In the genomic region with DNA sequence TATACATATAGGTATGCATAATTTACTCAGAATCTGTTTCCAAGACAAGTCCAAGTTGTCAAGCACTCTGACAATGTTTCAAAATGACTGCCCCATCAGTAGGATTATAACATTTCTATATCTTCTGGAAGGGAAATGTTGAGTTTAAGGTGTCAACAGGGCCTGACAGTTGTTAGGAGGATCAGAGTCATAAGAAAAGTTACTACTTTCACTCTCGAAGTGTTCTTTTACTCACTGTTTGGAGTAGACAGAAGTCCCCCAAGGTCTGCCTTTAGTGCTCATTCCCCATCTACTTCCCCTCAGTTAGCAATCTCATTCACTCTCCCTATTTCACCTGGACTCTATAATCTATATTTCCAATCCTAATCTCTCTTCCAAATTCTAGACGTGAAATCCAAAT, we compare ENCODE assay signal across 24 cellular contexts. TPM values are rescaled to one million over a fixed set of nuclear protein-coding genes. Genes with fewer than 3 reads are reported as not detected.
DNase-seq lines count a peak whose midpoint lies in the region; ATAC-seq, FAIRE-seq and TF ChIP-seq lines count a peak whose summit lies in the region.
"Had no signal": no experiment of that assay in that cellular context is flagged by ENCODE, and none has a peak within 500 bp of the region (broad histone marks: within the 10 kb centered on the region; RNA-seq: fewer than 3 reads in every experiment).

No MANE protein-coding gene starts in this region.

- peak; percentile 63 to 72 for ATAC-seq in activated T-cell treated with anti-CD3 and anti-CD28 coated beads, Interleukin-2, amount 50 U/mL, for 4 hours
- ATAC-seq in GM23338 (no peak), GM12878 (peak; percentile 27; the same call in 2 of the 3 replicates), GM18502 (IDR thresholded peaks at IDR 0.05; ENCODE audit: poor library complexity, unreplicated experiment) (no peak)
- ATAC-seq in stimulated activated naive CD8-positive, alpha-beta T cell treated with anti-CD3 and anti-CD28 coated beads, Interleukin-15, Interleukin-2, amounts not matched to agents 100 U/mL and 50 U/mL, for 24 hours = peak; percentile 59
- ATAC-seq: Right ventricle myocardium inferior had no signal

- TF ChIP-seq CTCF in GM23338 (conservative IDR thresholded peaks at IDR 0.05; ENCODE audit: low read depth in 2 of 2) = no peak
- TF ChIP-seq CTCF in GM12878 (IDR thresholded peaks at IDR 0.05 in 2 of 3, conservative IDR thresholded peaks at IDR 0.05 in 1 of 3; ENCODE audit: control insufficient read depth in 2 of 3, extremely low read depth in 1 of 3, insufficient read depth in 1 of 3, low read depth in 3 of 3, low read length in 3 of 3) = no peak

- no peaks in the 10 kb centered on the region for H3K4me1 ChIP-seq in GM23338 (ENCODE audit: insufficient read depth)
- H3K4me1 ChIP-seq in GM12878 (ENCODE audit: control insufficient read depth, insufficient read depth, low read length) = no peaks in the 10 kb centered on the region
- H3K4me1 ChIP-seq: Caco-2, SJSA1 had no signal

- no peak for FAIRE-seq in GM12878 (lab: Jason Lieb, UNC)
- FAIRE-seq: G401.6, GM12891, GM18507 had no signal

- no peaks in the 10 kb centered on the region for H3K9me3 Mint-ChIP-seq in activated T-cell treated with anti-CD3 and anti-CD28 coated beads, Interleukin-2, amount 50 U/mL, for 4 hours
- no peaks in the 10 kb centered on the region for H3K9me3 Mint-ChIP-seq in activated T-cell treated with anti-CD3 and anti-CD28 coated beads, Interleukin-2, amount 50 U/mL, for 24 hours
- H3K9me3 Mint-ChIP-seq in GM23338 = no peaks in the 10 kb centered on the region
- H3K9me3 Mint-ChIP-seq: CD4-positive, alpha-beta memory T cell; H9 had no signal

- H3K4me2 ChIP-seq in GM23338 (no peak overlapping the region), GM12878 (ENCODE audit: control insufficient read depth, insufficient read depth) (no peak overlapping the region)
- H3K4me2 ChIP-seq: PC-9 had no signal

- H3K4me3 ChIP-seq in GM23338 (no peak overlapping the region), GM12878 (no peak overlapping the region)
- H3K4me3 ChIP-seq: PC-9, SJSA1 had no signal

- in situ Hi-C loops in GM12878 (cut with MboI) = no loop called here

- no peak overlapping the region for H3K4me3 Mint-ChIP-seq in activated T-cell treated with anti-CD3 and anti-CD28 coated beads, Interleukin-2, amount 50 U/mL, for 4 hours
- H3K4me3 Mint-ChIP-seq in activated T-cell treated with anti-CD3 and anti-CD28 coated beads, Interleukin-2, amount 50 U/mL, for 24 hours = no peak overlapping the region
- H3K4me3 Mint-ChIP-seq in GM23338 = no peak overlapping the region
- H3K4me3 Mint-ChIP-seq: CD4-positive, alpha-beta memory T cell; H9 had no signal

- H4K20me1 ChIP-seq in GM23338 (replicated peaks; ENCODE audit: insufficient read depth) (no peaks in the 10 kb centered on the region), GM12878 (ENCODE audit: control insufficient read depth, insufficient read depth) (no peaks in the 10 kb centered on the region)

- BruUV-seq in GM12878 (replicated peaks; lab: Mats Ljungman, UMichigan) = no TSS peak

- no peaks in the 10 kb centered on the region for H3K27me3 ChIP-seq in GM23338 (ENCODE audit: insufficient read depth)
- no peaks in the 10 kb centered on the region for H3K27me3 ChIP-seq in GM12878 (replicated peaks in 1 of 2; ENCODE audit: control insufficient read depth in 2 of 2, insufficient read depth in 2 of 2, low read length in 1 of 2)
- H3K27me3 ChIP-seq: SJSA1 had no signal

- TF ChIP-seq EP300 in GM12878 (IDR thresholded peaks at IDR 0.05; ENCODE audit: borderline replicate concordance in 1 of 2, control insufficient read depth in 1 of 2, low read depth in 2 of 2, low read length in 2 of 2) = no peak

- H3K27ac Mint-ChIP-seq in activated T-cell treated with anti-CD3 and anti-CD28 coated beads, Interleukin-2, amount 50 U/mL, for 24 hours = no peak overlapping the region
- no peak overlapping the region for H3K27ac Mint-ChIP-seq in GM23338
- H3K27ac Mint-ChIP-seq: CD4-positive, alpha-beta memory T cell had no signal

- DNase-seq in activated T-cell treated with anti-CD3 and anti-CD28 coated beads, Interleukin-2, amount 50 U/mL, for 4 hours = no peak
- DNase-seq in activated T-cell treated with anti-CD3 and anti-CD28 coated beads, Interleukin-2, amount 50 U/mL, for 24 hours = no peak
- DNase-seq in GM23338 (ENCODE audit: low spot score) = no peak
- no peak for DNase-seq in GM12878 (ENCODE audit: low read depth, low spot score)
- no peak for DNase-seq in stimulated activated naive CD8-positive, alpha-beta T cell treated with anti-CD3 and anti-CD28 coated beads, Interleukin-15, Interleukin-2, amounts not matched to agents 100 U/mL and 50 U/mL, for 24 hours
- no peak for DNase-seq in 8988T
- DNase-seq: C1 segment of cervical spinal cord; Caco-2; CD4-positive, alpha-beta memory T cell; H9; KBM-7; MM.1S; NCI-H2029; NCI-H446; NCI-H524 treated with DMSO at 0.1 percent for 48 hours; NCI-H82; NK-92 treated with Interleukin-12 subunit alpha and Interleukin-12 subunit beta, amount 100 ng/mL, for 24 hours; PC-9 had no signal

- intact Hi-C loops in GM12878 (cut with micrococcal nuclease; ENCODE audit: unreplicated experiment) = no loop called here

- peak overlapping the region; percentile 79 for H2AFZ ChIP-seq in GM23338
- no peak overlapping the region for H2AFZ ChIP-seq in GM12878 (ENCODE audit: control insufficient read depth, low read depth, low read length)
- H2AFZ ChIP-seq: PC-9 had no signal

- SMC1A ChIA-PET in GM12878 (lab: Charles Lee; ENCODE audit: uncharacterized antibody, unreplicated experiment) = no interaction called here

- H3K4me1 Mint-ChIP-seq in activated T-cell treated with anti-CD3 and anti-CD28 coated beads, Interleukin-2, amount 50 U/mL, for 4 hours (ENCODE audit: low read depth) = no peaks in the 10 kb centered on the region
- peaks cover 14% of the 10 kb centered on the region for H3K4me1 Mint-ChIP-seq in activated T-cell treated with anti-CD3 and anti-CD28 coated beads, Interleukin-2, amount 50 U/mL, for 24 hours (ENCODE audit: low read depth)
- no peaks in the 10 kb centered on the region for H3K4me1 Mint-ChIP-seq in GM23338
- H3K4me1 Mint-ChIP-seq: CD4-positive, alpha-beta memory T cell had no signal

- RAD21 ChIA-PET in GM12878 (lab: Charles Lee; ENCODE audit: unreplicated experiment) = no interaction called here

- H3K79me2 ChIP-seq in GM23338 (replicated peaks; ENCODE audit: insufficient read depth) (no peaks in the 10 kb centered on the region), GM12878 (ENCODE audit: control insufficient read depth, insufficient read depth, low read length) (no peaks in the 10 kb centered on the region)

- CTCF ChIA-PET in GM12878 (lab: Yijun Ruan, JAX) = no interaction called here

- POLR2A ChIA-PET in GM12878 (lab: Charles Lee) = no interaction called here

- H3K36me3 Mint-ChIP-seq in activated T-cell treated with anti-CD3 and anti-CD28 coated beads, Interleukin-2, amount 50 U/mL, for 4 hours (ENCODE audit: insufficient read depth) = no peaks in the 10 kb centered on the region
- no peaks in the 10 kb centered on the region for H3K36me3 Mint-ChIP-seq in activated T-cell treated with anti-CD3 and anti-CD28 coated beads, Interleukin-2, amount 50 U/mL, for 24 hours (ENCODE audit: low read depth)
- no peaks in the 10 kb centered on the region for H3K36me3 Mint-ChIP-seq in GM23338 (ENCODE audit: low read depth)
- H3K36me3 Mint-ChIP-seq: CD4-positive, alpha-beta memory T cell had no signal

- TF ChIP-seq RAD21 in GM12878 (IDR thresholded peaks at IDR 0.05; ENCODE audit: insufficient read depth, low read depth, low read length) = no peak

- H3K27me3 Mint-ChIP-seq in activated T-cell treated with anti-CD3 and anti-CD28 coated beads, Interleukin-2, amount 50 U/mL, for 4 hours (ENCODE audit: low read depth) = peaks cover 6% of the 10 kb centered on the region
- no peaks in the 10 kb centered on the region for H3K27me3 Mint-ChIP-seq in activated T-cell treated with anti-CD3 and anti-CD28 coated beads, Interleukin-2, amount 50 U/mL, for 24 hours
- H3K27me3 Mint-ChIP-seq in GM23338 (ENCODE audit: insufficient read depth, low read depth, poor library complexity) = no peaks in the 10 kb centered on the region

- H3K9me2 ChIP-seq in GM23338 (ENCODE audit: insufficient read depth) = 0 out of 2 replicates have a peak, but pooled peaks cover 2% of the 10 kb centered on the region

- no peaks in the 10 kb centered on the region for H3K9me3 ChIP-seq in GM12878 (replicated peaks; ENCODE audit: control insufficient read depth, insufficient read depth, low read length)
- H3K9me3 ChIP-seq: Caco-2, SJSA1 had no signal

- H3K27ac ChIP-seq in GM23338 (ENCODE audit: low read depth) (no peak overlapping the region), GM12878 (ENCODE audit: control insufficient read depth, insufficient read depth) (no peak overlapping the region)
- H3K27ac ChIP-seq: PC-9, SJSA1 had no signal

- no peaks in the 10 kb centered on the region for H3F3A ChIP-seq in GM23338 (replicated peaks; ENCODE audit: low read depth)

- H3K36me3 ChIP-seq in GM23338 (ENCODE audit: insufficient read depth) = no peaks in the 10 kb centered on the region
- H3K36me3 ChIP-seq in GM12878 (ENCODE audit: control insufficient read depth in 2 of 2, insufficient read depth in 2 of 2, low read length in 1 of 2) = no peaks in the 10 kb centered on the region
- H3K36me3 ChIP-seq: SJSA1 had no signal

- H3K9ac ChIP-seq in GM12878 (ENCODE audit: control insufficient read depth, insufficient read depth, low read length) = no peak overlapping the region

- TF ChIP-seq POLR2A in GM12878 (IDR thresholded peaks at IDR 0.05; ENCODE audit: low read depth, low read length) = no peak

- WGBS in GM12878 (ENCODE audit: insufficient coverage, insufficient replicate concordance, low lambda C conversion rate, missing lambda C conversion rate) = 6% methylated on average over 2 of the region's 2 CpGs

RNA-seq across cellular contexts. Expression of a gene that starts 20.6 kb away (rescaled TPM):
- 1 to 10 TPM; 2.3 to 2.5 (median 2.5) TPM for total RNA-seq in activated T-cell treated with anti-CD3 and anti-CD28 coated beads, Interleukin-2, amount 50 U/mL, for 4 hours
- 9.7 and 10.0 TPM in 2 replicates for total RNA-seq in GM23338 (2014; rRNA removed; shearing (Covaris generic))
- polyA plus RNA-seq in GM23338 (2016; fragmentation: Nextera tagmentation; extraction: Ambion mirVana) = 2.5 and 3.9 TPM in 2 replicates
- total RNA-seq in GM12878 (2013; cell fraction: nucleolus; rRNA removed) = 11.5 and 13.6 TPM in 2 replicates
- 0.17 and 0.44 TPM in 2 replicates for total RNA-seq in GM12878 (2014; rRNA removed)
- total RNA-seq in GM12878 (2014; rRNA removed; fragmentation: Illumina TruSeq; extraction: Trizol) = 0.32 and 0.45 TPM in 2 replicates
- 0.37 and 0.51 TPM in 2 replicates for total RNA-seq in GM12878 (2021)
- polyA plus RNA-seq in GM12878 (2011; ENCODE audit: low read depth) = 0.85 TPM
- polyA plus RNA-seq in GM12878 (2011; rRNA removed) = 0.53 and 0.65 TPM in 2 replicates
- 0.13 and 0.21 TPM in 2 replicates for polyA plus RNA-seq in GM12878 (2011; cell fraction: cytosol; rRNA removed)
- polyA plus RNA-seq in GM12878 (2011; cell fraction: nucleus; rRNA removed) = 0.39 TPM in 2 replicates
- polyA plus RNA-seq in GM12878 (2012) = 0.62 and 0.85 TPM in 2 replicates
- polyA plus RNA-seq in GM12878 (2014; fragmentation: Illumina TruSeq; extraction: Trizol) = 0.28 and 0.54 TPM in 2 replicates
- under 1 TPM; 0.24 to 0.29 TPM for polyA plus RNA-seq in GM12878 (2014; fragmentation: Nextera tagmentation; extraction: Ambion mirVana)
- 0.06 and 0.35 TPM in 2 replicates for polyA plus RNA-seq in GM12878 (2014; rRNA removed)
- under 1 TPM; 0.19 to 0.39 TPM for polyA plus RNA-seq in GM12878 (2016; fragmentation: Nextera tagmentation; extraction: Ambion mirVana)
- 1.0 and 1.4 TPM in 2 replicates for polyA minus RNA-seq in GM12878 (2011; rRNA and poly(A)+ RNA removed)
- 0.21 and 0.40 TPM in 2 replicates for polyA minus RNA-seq in GM12878 (2011; cell fraction: cytosol; rRNA and poly(A)+ RNA removed)
- 1.7 and 3.3 TPM in 2 replicates for polyA minus RNA-seq in GM12878 (2011; cell fraction: nucleus; rRNA and poly(A)+ RNA removed)

Comparison
In these comparisons a context has a peak if more than half of its experiments do, and no peak if none do; other contexts are left out.
1. ATAC-seq: peak in activated T-cell treated with anti-CD3 and anti-CD28 coated beads, Interleukin-2, amount 50 U/mL, for 4 hours (2 of 2), GM12878 (single experiment) and stimulated activated naive CD8-positive, alpha-beta T cell treated with anti-CD3 and anti-CD28 coated beads, Interleukin-15, Interleukin-2, amounts not matched to agents 100 U/mL and 50 U/mL, for 24 hours (single experiment); none in GM23338 (single experiment) and GM18502 (single experiment).